Comparison of ENCODE assay signal across 13 cellular contexts in the genomic region with DNA sequence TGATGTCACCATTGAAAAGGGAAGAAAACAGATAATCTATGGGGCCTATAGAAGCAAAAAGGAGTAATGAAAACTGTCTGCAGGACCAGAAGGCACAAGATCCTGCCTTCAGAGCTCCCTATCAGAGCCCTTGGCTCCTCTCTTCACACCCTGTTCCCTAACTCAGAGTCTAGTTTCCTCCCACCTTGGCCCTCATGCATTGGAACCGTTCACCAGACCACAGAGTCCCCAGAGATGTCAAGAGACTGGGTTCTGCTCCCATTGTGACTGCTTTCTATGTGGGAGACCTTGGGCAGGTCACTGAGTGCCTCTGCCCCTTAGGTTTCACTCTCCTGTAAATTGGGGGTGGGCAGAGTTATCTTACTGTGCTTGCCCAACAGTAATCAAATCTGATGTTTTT.
DNase-seq lines count a peak whose midpoint lies in the region; ATAC-seq lines count a peak whose summit lies in the region.
"Had no signal": no experiment of that assay in that cellular context is flagged by ENCODE, and none has a peak within 500 bp of the region (broad histone marks: within the 10 kb centered on the region; RNA-seq: fewer than 3 reads in every experiment).

No MANE protein-coding gene starts in this region.

- peaks cover 19% of the 10 kb centered on the region for H3K36me3 Mint-ChIP-seq in memory B cell
- H3K36me3 Mint-ChIP-seq in activated naive CD4-positive, alpha-beta T cell treated with anti-CD3 and anti-CD28 coated beads for 36 hours (ENCODE audit: low read depth), result peaks cover 14% of the 10 kb centered on the region

- no peak overlapping the region for H3K4me3 Mint-ChIP-seq in memory B cell
- no peak overlapping the region for H3K4me3 Mint-ChIP-seq in activated naive CD4-positive, alpha-beta T cell treated with anti-CD3 and anti-CD28 coated beads for 36 hours
- H3K4me3 Mint-ChIP-seq: activated CD4-positive, alpha-beta T cell treated with anti-CD3 and anti-CD28 coated beads for 36 hours; neural crest cell had no signal

- H3K27ac Mint-ChIP-seq in memory B cell, result no peak overlapping the region
- no peak overlapping the region for H3K27ac Mint-ChIP-seq in activated naive CD4-positive, alpha-beta T cell treated with anti-CD3 and anti-CD28 coated beads for 36 hours
- H3K27ac Mint-ChIP-seq: activated CD4-positive, alpha-beta T cell treated with anti-CD3 and anti-CD28 coated beads for 36 hours had no signal

- CTCF ChIA-PET in activated naive CD4-positive, alpha-beta T cell treated with anti-CD3 and anti-CD28 coated beads for 36 hours (lab: Charles Lee), result no interaction called here

- H3K27me3 Mint-ChIP-seq in memory B cell, result no peaks in the 10 kb centered on the region
- H3K27me3 Mint-ChIP-seq in activated naive CD4-positive, alpha-beta T cell treated with anti-CD3 and anti-CD28 coated beads for 36 hours (ENCODE audit: low read depth), result no peaks in the 10 kb centered on the region
- H3K27me3 Mint-ChIP-seq: activated CD4-positive, alpha-beta T cell treated with anti-CD3 and anti-CD28 coated beads for 36 hours had no signal

- peaks cover 10% of the 10 kb centered on the region for H3K4me1 Mint-ChIP-seq in memory B cell
- H3K4me1 Mint-ChIP-seq in activated naive CD4-positive, alpha-beta T cell treated with anti-CD3 and anti-CD28 coated beads for 36 hours (ENCODE audit: low read depth), result no peaks in the 10 kb centered on the region
- H3K4me1 Mint-ChIP-seq: activated CD4-positive, alpha-beta T cell treated with anti-CD3 and anti-CD28 coated beads for 36 hours; neural crest cell had no signal

- peak; percentile 70 for ATAC-seq in GM21390 (IDR thresholded peaks at IDR 0.05; ENCODE audit: unreplicated experiment)
- ATAC-seq in HG03469 (IDR thresholded peaks at IDR 0.05; ENCODE audit: unreplicated experiment), result peak; percentile 64
- ATAC-seq in memory B cell (ENCODE audit: low read depth), result peak; percentile 32
- ATAC-seq: activated CD4-positive, alpha-beta T cell treated with anti-CD3 and anti-CD28 coated beads for 36 hours; body of pancreas had no signal

- DNase-seq in DMS153 (lab: John Stamatoyannopoulos, UW) (peak; percentile 31), DMS153 treated with DMSO at 0.1 percent for 48 hours (lab: John Stamatoyannopoulos, UW; ENCODE audit: unreplicated experiment) (no peak), memory B cell (ENCODE audit: low spot score in 2 of 2) (no peak), DMS79 (lab: John Stamatoyannopoulos, UW) (no peak), GM19238 (ENCODE audit: insufficient read length, low spot score) (no peak)
- DNase-seq in activated naive CD4-positive, alpha-beta T cell treated with anti-CD3 and anti-CD28 coated beads for 36 hours, result no peak
- DNase-seq: activated CD4-positive, alpha-beta T cell treated with anti-CD3 and anti-CD28 coated beads for 36 hours; body of pancreas; H7; NK-92 treated with Interleukin-12 subunit alpha and Interleukin-12 subunit beta, amount 100 ng/mL, for 24 hours had no signal

- H3K9me3 Mint-ChIP-seq in memory B cell, result no peaks in the 10 kb centered on the region
- H3K9me3 Mint-ChIP-seq in activated naive CD4-positive, alpha-beta T cell treated with anti-CD3 and anti-CD28 coated beads for 36 hours, result no peaks in the 10 kb centered on the region

- intact Hi-C loops in activated naive CD4-positive, alpha-beta T cell treated with anti-CD3 and anti-CD28 coated beads for 36 hours (cut with micrococcal nuclease), result no loop called here
